ENCODE assay signal across 1 cellular context in the genomic region with DNA sequence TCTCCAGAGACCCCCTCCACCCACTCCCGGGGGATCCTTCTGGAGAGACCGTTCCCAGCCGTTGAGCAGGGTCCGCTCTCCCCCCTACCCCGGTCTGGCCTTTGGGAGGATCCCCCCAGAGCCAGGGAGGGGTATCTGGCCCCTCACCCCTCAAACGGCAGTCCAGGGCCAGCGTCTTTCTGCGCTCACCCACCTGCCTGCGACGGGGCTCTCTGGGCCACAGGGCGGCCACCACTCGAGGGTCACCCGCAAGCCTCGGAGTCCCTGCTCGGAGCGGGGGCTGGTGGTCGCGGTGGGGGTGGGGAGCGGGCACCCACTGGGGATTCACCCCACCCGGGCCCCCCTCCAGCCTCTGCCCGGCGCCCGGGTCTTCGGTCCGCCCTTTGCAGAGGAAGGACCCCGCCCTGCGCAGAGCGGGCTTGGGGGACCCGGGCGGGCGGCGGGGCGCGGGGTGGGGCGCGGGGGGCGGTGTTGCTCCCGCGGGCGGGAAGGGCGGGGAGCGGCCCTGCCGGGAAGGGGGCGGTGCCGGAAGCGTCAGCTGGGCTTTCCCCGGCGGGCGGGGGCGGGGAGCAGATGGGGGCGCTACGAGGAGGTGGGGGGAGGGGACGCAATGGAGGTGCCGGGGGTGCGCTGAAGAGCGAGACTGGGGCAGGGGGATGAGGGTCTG.
TF ChIP-seq lines count a peak whose summit lies in the region.

No MANE protein-coding gene starts in this region.

TF ChIP-seq in HCT116, 20 proteins besides CTCF, POLR2A, EP300 and RAD21 (continued from another document):
- TF ChIP-seq, protein P1, sequence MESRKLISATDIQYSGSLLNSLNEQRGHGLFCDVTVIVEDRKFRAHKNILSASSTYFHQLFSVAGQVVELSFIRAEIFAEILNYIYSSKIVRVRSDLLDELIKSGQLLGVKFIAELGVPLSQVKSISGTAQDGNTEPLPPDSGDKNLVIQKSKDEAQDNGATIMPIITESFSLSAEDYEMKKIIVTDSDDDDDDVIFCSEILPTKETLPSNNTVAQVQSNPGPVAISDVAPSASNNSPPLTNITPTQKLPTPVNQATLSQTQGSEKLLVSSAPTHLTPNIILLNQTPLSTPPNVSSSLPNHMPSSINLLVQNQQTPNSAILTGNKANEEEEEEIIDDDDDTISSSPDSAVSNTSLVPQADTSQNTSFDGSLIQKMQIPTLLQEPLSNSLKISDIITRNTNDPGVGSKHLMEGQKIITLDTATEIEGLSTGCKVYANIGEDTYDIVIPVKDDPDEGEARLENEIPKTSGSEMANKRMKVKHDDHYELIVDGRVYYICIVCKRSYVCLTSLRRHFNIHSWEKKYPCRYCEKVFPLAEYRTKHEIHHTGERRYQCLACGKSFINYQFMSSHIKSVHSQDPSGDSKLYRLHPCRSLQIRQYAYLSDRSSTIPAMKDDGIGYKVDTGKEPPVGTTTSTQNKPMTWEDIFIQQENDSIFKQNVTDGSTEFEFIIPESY (IDR thresholded peaks at IDR 0.05; ENCODE audit: extremely low read depth, insufficient replicate concordance, low read length) = no peak
- no peak for TF ChIP-seq ZFX (IDR thresholded peaks at IDR 0.05)
- TF ChIP-seq CBX3 (IDR thresholded peaks at IDR 0.05; ENCODE audit: low read depth) = no peak
- TF ChIP-seq, protein P2, sequence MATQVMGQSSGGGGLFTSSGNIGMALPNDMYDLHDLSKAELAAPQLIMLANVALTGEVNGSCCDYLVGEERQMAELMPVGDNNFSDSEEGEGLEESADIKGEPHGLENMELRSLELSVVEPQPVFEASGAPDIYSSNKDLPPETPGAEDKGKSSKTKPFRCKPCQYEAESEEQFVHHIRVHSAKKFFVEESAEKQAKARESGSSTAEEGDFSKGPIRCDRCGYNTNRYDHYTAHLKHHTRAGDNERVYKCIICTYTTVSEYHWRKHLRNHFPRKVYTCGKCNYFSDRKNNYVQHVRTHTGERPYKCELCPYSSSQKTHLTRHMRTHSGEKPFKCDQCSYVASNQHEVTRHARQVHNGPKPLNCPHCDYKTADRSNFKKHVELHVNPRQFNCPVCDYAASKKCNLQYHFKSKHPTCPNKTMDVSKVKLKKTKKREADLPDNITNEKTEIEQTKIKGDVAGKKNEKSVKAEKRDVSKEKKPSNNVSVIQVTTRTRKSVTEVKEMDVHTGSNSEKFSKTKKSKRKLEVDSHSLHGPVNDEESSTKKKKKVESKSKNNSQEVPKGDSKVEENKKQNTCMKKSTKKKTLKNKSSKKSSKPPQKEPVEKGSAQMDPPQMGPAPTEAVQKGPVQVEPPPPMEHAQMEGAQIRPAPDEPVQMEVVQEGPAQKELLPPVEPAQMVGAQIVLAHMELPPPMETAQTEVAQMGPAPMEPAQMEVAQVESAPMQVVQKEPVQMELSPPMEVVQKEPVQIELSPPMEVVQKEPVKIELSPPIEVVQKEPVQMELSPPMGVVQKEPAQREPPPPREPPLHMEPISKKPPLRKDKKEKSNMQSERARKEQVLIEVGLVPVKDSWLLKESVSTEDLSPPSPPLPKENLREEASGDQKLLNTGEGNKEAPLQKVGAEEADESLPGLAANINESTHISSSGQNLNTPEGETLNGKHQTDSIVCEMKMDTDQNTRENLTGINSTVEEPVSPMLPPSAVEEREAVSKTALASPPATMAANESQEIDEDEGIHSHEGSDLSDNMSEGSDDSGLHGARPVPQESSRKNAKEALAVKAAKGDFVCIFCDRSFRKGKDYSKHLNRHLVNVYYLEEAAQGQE (IDR thresholded peaks at IDR 0.05; ENCODE audit: low read depth) = no peak
- TF ChIP-seq, protein P3, sequence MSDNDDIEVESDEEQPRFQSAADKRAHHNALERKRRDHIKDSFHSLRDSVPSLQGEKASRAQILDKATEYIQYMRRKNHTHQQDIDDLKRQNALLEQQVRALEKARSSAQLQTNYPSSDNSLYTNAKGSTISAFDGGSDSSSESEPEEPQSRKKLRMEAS (IDR thresholded peaks at IDR 0.05) = no peak
- no peak for TF ChIP-seq CEBPB (IDR thresholded peaks at IDR 0.05; ENCODE audit: low read depth)
TF ChIP-seq in HCT116: peak in this region for 0.
